ENCODE assay signal across 22 cellular contexts in genomic region chr14:80167793-80168448, GRCh38. TPM values are rescaled to one million over a fixed set of nuclear protein-coding genes. Genes with fewer than 3 reads are reported as not detected.
"Had no signal": no experiment of that assay in that cellular context is flagged by ENCODE, and none has a peak within 500 bp of the region (broad histone marks: within the 10 kb centered on the region; RNA-seq: fewer than 3 reads in every experiment).

No MANE protein-coding gene starts in this region.

- H3K27ac ChIP-seq: dorsolateral prefrontal cortex, hepatocyte, right lobe of liver, stomach, upper lobe of right lung, vagina had no signal

- H3K9me3 ChIP-seq: right lobe of liver, stomach, tibial nerve, upper lobe of right lung, vagina had no signal

- H3K4me2 ChIP-seq: hepatocyte had no signal

- H3K9me3 Mint-ChIP-seq: nephron progenitor cell had no signal

- H3K79me2 ChIP-seq: hepatocyte had no signal

- ATAC-seq: esophagus mucosa; left colon; naive thymus-derived CD4-positive, alpha-beta T cell; right lobe of liver; upper lobe of right lung had no signal

- H3K4me3 ChIP-seq: dorsolateral prefrontal cortex, hepatocyte, right lobe of liver, skin epidermis, stomach, tibial nerve, upper lobe of right lung, vagina had no signal

- H3K27me3 Mint-ChIP-seq: naive thymus-derived CD4-positive, alpha-beta T cell had no signal

- H3K36me3 ChIP-seq: right lobe of liver, stomach, tibial nerve, upper lobe of right lung, vagina had no signal

- H3K36me3 Mint-ChIP-seq: naive thymus-derived CD4-positive, alpha-beta T cell had no signal

- DNase-seq: caudate nucleus; cortex of kidney; dorsolateral prefrontal cortex; effector CD8-positive, alpha-beta T cell; glutamatergic neuron; kidney; left colon; mammary epithelial cell; naive thymus-derived CD4-positive, alpha-beta T cell; nephron progenitor cell; right lobe of liver; stimulated activated CD4-positive, alpha-beta T cell treated with anti-CD3 and anti-CD28 coated beads, Interleukin-2, amount 100 ng/mL, for 24 hours; stimulated activated CD4-positive, alpha-beta T cell treated with anti-CD3 and anti-CD28 coated beads, Interleukin-4, amount 100 ng/mL, for 4 hours; stimulated activated naive CD4-positive, alpha-beta T cell; stomach; upper lobe of right lung had no signal

- H3K4me3 Mint-ChIP-seq: naive thymus-derived CD4-positive, alpha-beta T cell; nephron progenitor cell had no signal

- H3K4me1 ChIP-seq: right lobe of liver, upper lobe of right lung, vagina had no signal

- H3K27me3 ChIP-seq: hepatocyte, right lobe of liver, stomach, tibial nerve, upper lobe of right lung, vagina had no signal

- H3K27ac Mint-ChIP-seq: naive thymus-derived CD4-positive, alpha-beta T cell had no signal

- H3K4me1 Mint-ChIP-seq: naive thymus-derived CD4-positive, alpha-beta T cell had no signal

- H2AFZ ChIP-seq: hepatocyte had no signal

RNA-seq across cellular contexts. Expression of gene DIO2, which starts 43.4 kb away (rescaled TPM):
- total RNA-seq: mononuclear cell; naive thymus-derived CD4-positive, alpha-beta T cell had no signal
